In genomic region chr15:99100245-99101173, GRCh38 we compare ENCODE assay signal across 8 cellular contexts. TPM values are rescaled to one million over a fixed set of nuclear protein-coding genes. Genes with fewer than 3 reads are reported as not detected.
DNase-seq lines count a peak whose midpoint lies in the region; ATAC-seq, FAIRE-seq and TF ChIP-seq lines count a peak whose summit lies in the region.

No MANE protein-coding gene starts in this region.

- H3K27ac Mint-ChIP-seq in CD4-positive, alpha-beta T cell, result no peak overlapping the region

- no peak overlapping the region for H3K9ac ChIP-seq in kidney (ENCODE audit: low read length in 2 of 2)

- POLR2A ChIA-PET in CD4-positive, alpha-beta T cell (lab: Charles Lee), result no interaction called here

- H3K4me1 Mint-ChIP-seq in CD4-positive, alpha-beta T cell (ENCODE audit: low read depth), result peaks cover 4% of the 10 kb centered on the region

- H3K4me3 ChIP-seq in choroid plexus epithelial cell (ENCODE audit: low read depth, low read length) (peak overlapping the region; percentile 46), kidney (ENCODE audit: low read length in 2 of 2) (peak overlapping the region in 1 of 2 donors; percentile 15)

- TF ChIP-seq CTCF in CD4-positive, alpha-beta T cell (IDR thresholded peaks at IDR 0.05), result peak; percentile 45
- TF ChIP-seq CTCF in choroid plexus epithelial cell (conservative IDR thresholded peaks at IDR 0.05; ENCODE audit: low read depth, low read length), result peak; percentile 87
- peak; percentile 85 for TF ChIP-seq CTCF in kidney (IDR thresholded peaks at IDR 0.05; ENCODE audit: borderline replicate concordance, extremely low read depth, insufficient read depth)

- CTCF ChIA-PET in CD4-positive, alpha-beta T cell (lab: Charles Lee), result interaction anchor here (0.9 to 1.1 kb wide), 2 partner anchors 108 to 114 kb away, joined by 4 read pairs; no protein-coding TSS in a partner anchor

- H3K4me3 Mint-ChIP-seq in CD4-positive, alpha-beta T cell, result no peak overlapping the region

- H3K9me3 ChIP-seq in CD4-positive, alpha-beta T cell (ENCODE audit: control insufficient read depth, low read length), result no peaks in the 10 kb centered on the region
- no peaks in the 10 kb centered on the region for H3K9me3 ChIP-seq in kidney (ENCODE audit: control insufficient read depth in 1 of 2, low read length in 2 of 2)

- peaks cover 56% of the 10 kb centered on the region for H3K27me3 Mint-ChIP-seq in CD4-positive, alpha-beta T cell

- no peak for ATAC-seq in CD4-positive, alpha-beta T cell (ENCODE audit: poor library complexity)
- ATAC-seq in GM21515 (IDR thresholded peaks at IDR 0.05; ENCODE audit: unreplicated experiment), result peak; percentile 40
- no peak for ATAC-seq in GM19455 (IDR thresholded peaks at IDR 0.05; ENCODE audit: unreplicated experiment)

- no peak for FAIRE-seq in kidney (lab: Jason Lieb, UNC)

- H3K9me3 Mint-ChIP-seq in CD4-positive, alpha-beta T cell, result no peaks in the 10 kb centered on the region

- H3K4me1 ChIP-seq in kidney (ENCODE audit: control insufficient read depth in 1 of 2, insufficient read depth in 1 of 2, low read depth in 1 of 2, low read length in 2 of 2), result no peaks in the 10 kb centered on the region

- H3K27ac ChIP-seq in CD4-positive, alpha-beta T cell (ENCODE audit: low read depth, low read length), result no peak overlapping the region
- no peak overlapping the region for H3K27ac ChIP-seq in kidney (ENCODE audit: low read depth in 2 of 2, low read length in 2 of 2)

- no peaks in the 10 kb centered on the region for H3K36me3 ChIP-seq in kidney (ENCODE audit: control insufficient read depth in 1 of 2, insufficient read depth in 2 of 2, low read length in 2 of 2)

- no peaks in the 10 kb centered on the region for H3K36me3 Mint-ChIP-seq in CD4-positive, alpha-beta T cell (ENCODE audit: low read depth)

- peaks cover 49% of the 10 kb centered on the region for H3K27me3 ChIP-seq in CD4-positive, alpha-beta T cell (ENCODE audit: control insufficient read depth, insufficient read depth, low read length)

- intact Hi-C loops in CD4-positive, alpha-beta T cell (cut with DNase I, micrococcal nuclease), result loop anchor here in 1 of 2 experiments (5.0 kb wide), 1 partner anchor 652 kb away; no protein-coding TSS in a partner anchor
- intact Hi-C loops in kidney (cut with DNase I), result loop anchor here (5.0 kb wide), 1 partner anchor 112 kb away; no protein-coding TSS in a partner anchor

- peak in 6 of 10 experiments; percentile 7 to 48 (median 20) for DNase-seq in CD4-positive, alpha-beta T cell
- DNase-seq in NCI-H1417 treated with DMSO at 0.1 percent for 48 hours (lab: John Stamatoyannopoulos, UW), result peak; percentile 62
- peak; percentile 56 for DNase-seq in T1000 (lab: John Stamatoyannopoulos, UW)
- DNase-seq in choroid plexus epithelial cell (ENCODE audit: low read depth), result peak; percentile 74
- DNase-seq in kidney, result peak; percentile 91
- DNase-seq in stimulated activated CD4-positive, alpha-beta T cell treated with anti-CD3 and anti-CD28 coated beads, Interleukin-12 subunit alpha, Interleukin-12 subunit beta, amount 100 ng/mL, for 48 hours (ENCODE audit: low read depth in 2 of 3, low spot score in 1 of 3), result peak in 2 of 3 donors; percentile 43 to 53

RNA-seq across cellular contexts. Expression of gene SYNM, which starts 4.4 kb away (rescaled TPM):
- total RNA-seq in CD4-positive, alpha-beta T cell, result under 1 TPM; 0.11 TPM
- 23.2 TPM for total RNA-seq in kidney
- polyA plus RNA-seq in kidney (ENCODE audit: insufficient read depth, low read depth, low replicate concordance), result 4.5 TPM

Comparison
In these comparisons a context has a peak if more than half of its experiments do, and no peak if none do; other contexts are left out.
1. DNase-seq: peak in every context shown above with its lines; median percentile 91 in kidney; 74 in choroid plexus epithelial cell; 62 in NCI-H1417 treated with DMSO at 0.1 percent for 48 hours; 56 in T1000; 48 in stimulated activated CD4-positive, alpha-beta T cell treated with anti-CD3 and anti-CD28 coated beads, Interleukin-12 subunit alpha, Interleukin-12 subunit beta, amount 100 ng/mL, for 48 hours; 20 in CD4-positive, alpha-beta T cell.
2. RNA of gene SYNM, which starts 4.4 kb away (total RNA-seq): 23.2 TPM in kidney (single experiment); 0.11 TPM in CD4-positive, alpha-beta T cell; every median in the first group is over 10 times any median in the second.
3. Peak in every context shown above with its lines, with median percentiles within 50 percentile points of each other: CTCF ChIP-seq.